In genomic region chr5:98773214-98773463, GRCh38 we compare ENCODE assay signal across 8 cellular contexts. TPM values are rescaled to one million over a fixed set of nuclear protein-coding genes. Genes with fewer than 3 reads are reported as not detected.
A peak's percentile ranks its signal among the peaks of the same experiment; 100 is the strongest.
DNase-seq lines count a peak whose midpoint lies in the region; ATAC-seq and TF ChIP-seq lines count a peak whose summit lies in the region.

No MANE protein-coding gene starts in this region.

- H3K36me3 Mint-ChIP-seq in natural killer cell, result no peaks in the 10 kb centered on the region

- peak overlapping the region; percentile 72 for H3K4me3 ChIP-seq in AG10803 (ENCODE audit: low read length)
- peak overlapping the region; percentile 86 for H3K4me3 ChIP-seq in LNCaP clone FGC (ENCODE audit: low read depth, low read length)
- H3K4me3 ChIP-seq in coronary artery, result peak overlapping the region; percentile 80

- H3K4me1 Mint-ChIP-seq in natural killer cell, result peaks cover 53 to 66% of the 10 kb centered on the region in 2 donors

- no peak for DNase-seq in AG10803 (ENCODE audit: low read depth)
- DNase-seq in LNCaP clone FGC (ENCODE audit: low read depth), result no peak
- DNase-seq in coronary artery (ENCODE audit: low spot score), result no peak
- DNase-seq in natural killer cell, result no peak
- DNase-seq in NCI-H446 treated with DMSO at 0.1 percent for 48 hours (lab: John Stamatoyannopoulos, UW), result no peak
- no peak for DNase-seq in DMS114 treated with DMSO at 0.1 percent for 48 hours (lab: John Stamatoyannopoulos, UW; ENCODE audit: unreplicated experiment)

- peaks cover 51 to 78% of the 10 kb centered on the region in 2 donors for H3K27me3 Mint-ChIP-seq in natural killer cell (ENCODE audit: low read depth in 2 of 2)

- TF ChIP-seq CTCF in AG10803 (conservative IDR thresholded peaks at IDR 0.05; ENCODE audit: low read length), result no peak
- TF ChIP-seq CTCF in LNCaP clone FGC (IDR thresholded peaks at IDR 0.05; ENCODE audit: control insufficient read depth, extremely low read depth, insufficient read depth), result no peak
- no peak for TF ChIP-seq CTCF in coronary artery (IDR thresholded peaks at IDR 0.05)
- TF ChIP-seq CTCF in natural killer cell (IDR thresholded peaks at IDR 0.05), result no peak

- intact Hi-C loops in natural killer cell (cut with micrococcal nuclease), result loop anchor here (5.0 to 10.0 kb wide), 2 partner anchors 152 to 1591 kb away; partner anchors contain the start of genes CHD1 and RIOK2

- peak overlapping the region; percentile 92 to 95 for H3K27ac ChIP-seq in coronary artery

- H3K27ac Mint-ChIP-seq in natural killer cell, result peak overlapping the region in 1 of 2 donors; percentile 44

- H3K9me3 Mint-ChIP-seq in natural killer cell, result no peaks in the 10 kb centered on the region

- ATAC-seq in natural killer cell (no peak), GM21576 (IDR thresholded peaks at IDR 0.05; ENCODE audit: unreplicated experiment) (no peak), HG02642 (IDR thresholded peaks at IDR 0.05; ENCODE audit: poor library complexity, unreplicated experiment) (no peak)

- peak overlapping the region; percentile 89 for H3K4me3 Mint-ChIP-seq in natural killer cell

RNA-seq across cellular contexts. Expression of gene RGMB, which starts 0.3 kb away (rescaled TPM):
- total RNA-seq in natural killer cell, result 1 to 10 TPM in 1 of 3 donors, under 1 TPM in 2; 0.35 to 1.5 (median 0.86) TPM
